20 cellular contexts compared by ENCODE assay signal in genomic region chr1:231602675-231602984, GRCh38. TPM values are rescaled to one million over a fixed set of nuclear protein-coding genes. Genes with fewer than 3 reads are reported as not detected.
DNase-seq lines count a peak whose midpoint lies in the region; ATAC-seq, FAIRE-seq and TF ChIP-seq lines count a peak whose summit lies in the region.
"Had no signal": no experiment of that assay in that cellular context is flagged by ENCODE, and none has a peak within 500 bp of the region (broad histone marks: within the 10 kb centered on the region; RNA-seq: fewer than 3 reads in every experiment).

No MANE protein-coding gene starts in this region.

- H3K4me3 Mint-ChIP-seq in CD8-positive, alpha-beta T cell = peak overlapping the region; percentile 8
- H3K4me3 Mint-ChIP-seq in MCF 10A (ENCODE audit: unreplicated experiment) = no peak overlapping the region

- peaks cover 3% of the 10 kb centered on the region for H3K36me3 Mint-ChIP-seq in CD8-positive, alpha-beta T cell
- no peaks in the 10 kb centered on the region for H3K36me3 Mint-ChIP-seq in MCF 10A (ENCODE audit: insufficient read depth, unreplicated experiment)
- H3K36me3 Mint-ChIP-seq: CD14-positive monocyte had no signal

- H2AFZ ChIP-seq in endothelial cell of umbilical vein (ENCODE audit: low read depth, low read length) = no peak overlapping the region

- peaks cover 8% of the 10 kb centered on the region for H3K4me1 Mint-ChIP-seq in CD8-positive, alpha-beta T cell (ENCODE audit: low read depth)
- H3K4me1 Mint-ChIP-seq in MCF 10A (ENCODE audit: insufficient read depth, unreplicated experiment) = peaks cover 12% of the 10 kb centered on the region

- no peak overlapping the region for H3K9ac ChIP-seq in endothelial cell of umbilical vein (replicated peaks; ENCODE audit: extremely low read depth, insufficient read depth, low read length)

- no peaks in the 10 kb centered on the region for H3K9me3 ChIP-seq in CD8-positive, alpha-beta T cell (ENCODE audit: low read length)
- H3K9me3 ChIP-seq in endothelial cell of umbilical vein (replicated peaks; ENCODE audit: control insufficient read depth, insufficient read depth, low read length) = no peaks in the 10 kb centered on the region
- H3K9me3 ChIP-seq: SJCRH30 had no signal

- no peaks in the 10 kb centered on the region for H3K79me2 ChIP-seq in endothelial cell of umbilical vein (ENCODE audit: control insufficient read depth, insufficient read depth, low read length)

- no peak overlapping the region for H3K4me3 ChIP-seq in CD8-positive, alpha-beta T cell (ENCODE audit: low read depth, low read length)
- H3K4me3 ChIP-seq in LNCaP clone FGC (ENCODE audit: low read depth, low read length) (peak overlapping the region; percentile 16; the same call in 1 of the 2 replicates), endothelial cell of umbilical vein (replicated peaks in 1 of 3; ENCODE audit: insufficient read depth in 1 of 3, low read depth in 1 of 3, low read length in 3 of 3) (no peak overlapping the region)
- H3K4me3 ChIP-seq: GM12878, SJCRH30 had no signal

- intact Hi-C loops in CD8-positive, alpha-beta T cell (cut with DNase I, micrococcal nuclease) = loop anchor here (5.0 kb wide), 4 partner anchors 75 to 685 kb away; partner anchors contain the start of gene TSNAX (in 1 of the 2)
- intact Hi-C loops in endothelial cell of umbilical vein (cut with micrococcal nuclease) (loop anchor here (2.0 to 10.0 kb wide), 5 partner anchors 205 to 1350 kb away; partner anchors contain the start of genes ARV1, GNPAT, NTPCR and TTC13), MCF 10A (cut with micrococcal nuclease) (loop anchor here (5.0 kb wide), 3 partner anchors 615 to 970 kb away; no protein-coding TSS in a partner anchor)

- peaks cover 4% of the 10 kb centered on the region for H3K4me1 ChIP-seq in CD8-positive, alpha-beta T cell (ENCODE audit: insufficient read depth, low read length)
- H3K4me1 ChIP-seq in endothelial cell of umbilical vein (ENCODE audit: control insufficient read depth, extremely low read depth, insufficient read depth, low read length) = peaks cover 8% of the 10 kb centered on the region

- no peaks in the 10 kb centered on the region for H3K9me3 Mint-ChIP-seq in CD8-positive, alpha-beta T cell
- no peaks in the 10 kb centered on the region for H3K9me3 Mint-ChIP-seq in MCF 10A (ENCODE audit: unreplicated experiment)
- H3K9me3 Mint-ChIP-seq: HFFc6 had no signal

- no peaks in the 10 kb centered on the region for H3K27me3 ChIP-seq in CD8-positive, alpha-beta T cell (ENCODE audit: insufficient read depth, low read length)
- H3K27me3 ChIP-seq in endothelial cell of umbilical vein (ENCODE audit: control insufficient read depth in 2 of 2, insufficient read depth in 2 of 2, low read length in 2 of 2) = peaks cover 2 to 4% of the 10 kb centered on the region in 2 experiments
- H3K27me3 ChIP-seq: SJCRH30 had no signal

- POLR2A ChIA-PET in CD8-positive, alpha-beta T cell (lab: Charles Lee) = no interaction called here
- POLR2A ChIA-PET in endothelial cell of umbilical vein (lab: Charles Lee) (no interaction called here), MCF 10A (lab: Yijun Ruan, JAX) (interaction anchor here (0.8 to 3.9 kb wide), 2 partner anchors 244 to 249 kb away, joined by 3 to 22 read pairs; no protein-coding TSS in a partner anchor)

- H3K4me2 ChIP-seq in endothelial cell of umbilical vein (ENCODE audit: insufficient read depth, low read length) = peak overlapping the region; percentile 7

- H3K27ac Mint-ChIP-seq in CD8-positive, alpha-beta T cell = no peak overlapping the region
- H3K27ac Mint-ChIP-seq in MCF 10A (ENCODE audit: low read depth, unreplicated experiment) = no peak overlapping the region
- H3K27ac Mint-ChIP-seq: HFFc6 had no signal

- no peaks in the 10 kb centered on the region for H3K36me3 ChIP-seq in CD8-positive, alpha-beta T cell (ENCODE audit: insufficient read depth, low read length)
- no peaks in the 10 kb centered on the region for H3K36me3 ChIP-seq in endothelial cell of umbilical vein (ENCODE audit: control insufficient read depth in 2 of 2, extremely low read depth in 1 of 2, insufficient read depth in 2 of 2, low read length in 2 of 2)
- H3K36me3 ChIP-seq: SJCRH30 had no signal

- H3K27me3 Mint-ChIP-seq in CD8-positive, alpha-beta T cell (ENCODE audit: low read depth) = no peaks in the 10 kb centered on the region
- H3K27me3 Mint-ChIP-seq in MCF 10A (ENCODE audit: insufficient read depth, unreplicated experiment) = peaks cover 21% of the 10 kb centered on the region

- dilution Hi-C loops in endothelial cell of umbilical vein (cut with MboI; ENCODE audit: extremely low pct_ligation_motif_present, low sequenced_read_pairs) = no loop called here

- H3K27ac ChIP-seq in 22Rv1 (peak overlapping the region; percentile 69), endothelial cell of umbilical vein (ENCODE audit: insufficient read depth, low read depth, low read length) (no peak overlapping the region)
- H3K27ac ChIP-seq in CD8-positive, alpha-beta T cell (ENCODE audit: low read depth, low read length) = no peak overlapping the region
- H3K27ac ChIP-seq: SJCRH30 had no signal

- no peaks in the 10 kb centered on the region for H4K20me1 ChIP-seq in endothelial cell of umbilical vein (replicated peaks; ENCODE audit: control insufficient read depth, extremely low read depth, insufficient read depth, low read length)

- CTCF ChIA-PET in CD8-positive, alpha-beta T cell (lab: Charles Lee) = interaction anchor here (0.8 to 4.0 kb wide), 8 partner anchors 9 to 286 kb away, joined by 3 to 12 read pairs (median 4); no protein-coding TSS in a partner anchor
- CTCF ChIA-PET in endothelial cell of umbilical vein (lab: Charles Lee) = interaction anchor here (0.8 to 1.7 kb wide), 6 partner anchors 18 to 549 kb away, joined by 3 to 12 read pairs (median 4); partner anchors contain the start of genes EXOC8 and SPRTN
- CTCF ChIA-PET in MCF 10A (lab: Yijun Ruan, JAX) = interaction anchor here (0.6 to 10.5 kb wide), 11 partner anchors 9 to 1069 kb away, joined by 3 to 87 read pairs (median 4); no protein-coding TSS in a partner anchor

- FAIRE-seq in endothelial cell of umbilical vein (lab: Jason Lieb, UNC) = no peak
- FAIRE-seq: GM12878, GM19239, H1 had no signal

- DNase-seq in CD8-positive, alpha-beta T cell = no peak
- DNase-seq in LNCaP clone FGC (ENCODE audit: low read depth) = no peak
- no peak for DNase-seq in endothelial cell of umbilical vein (ENCODE audit: low read depth, low spot score)
- DNase-seq in superior temporal gyrus (ENCODE audit: extremely low spot score) = no peak
- DNase-seq in MCF 10A (ENCODE audit: unreplicated experiment) = no peak
- no peak for DNase-seq in AG08396 (ENCODE audit: low spot score)
- DNase-seq: AML-193, EL, HFFc6, KBM-7, NCI-H1417 treated with DMSO at 0.1 percent for 48 hours, NCI-H187 treated with DMSO at 0.1 percent for 48 hours, NCI-H2227 treated with DMSO at 0.1 percent for 48 hours, NCI-H510A treated with DMSO at 0.1 percent for 48 hours, SJCRH30 had no signal

- no peak for TF ChIP-seq CTCF in 22Rv1 (IDR thresholded peaks at IDR 0.05)
- no peak for TF ChIP-seq CTCF in CD8-positive, alpha-beta T cell (IDR thresholded peaks at IDR 0.05)
- no peak for TF ChIP-seq CTCF in LNCaP clone FGC (IDR thresholded peaks at IDR 0.05; ENCODE audit: control insufficient read depth, extremely low read depth, insufficient read depth)
- TF ChIP-seq CTCF in endothelial cell of umbilical vein (IDR thresholded peaks at IDR 0.05; ENCODE audit: extremely low read depth in 1 of 2, insufficient read depth in 1 of 2, low read depth in 1 of 2, low read length in 2 of 2) = no peak
- no peak for TF ChIP-seq CTCF in MCF 10A (IDR thresholded peaks at IDR 0.05; ENCODE audit: unreplicated experiment)

- ATAC-seq in CD8-positive, alpha-beta T cell = no peak
- ATAC-seq: GM12878 had no signal

- TF ChIP-seq POLR2A in endothelial cell of umbilical vein (IDR thresholded peaks at IDR 0.05; ENCODE audit: low read depth, low read length) = no peak

- BruUV-seq in endothelial cell of umbilical vein (replicated peaks; lab: Mats Ljungman, UMichigan) (no TSS peak), MCF 10A (replicated peaks; lab: Mats Ljungman, UMichigan) (no TSS peak)

- no peaks in the 10 kb centered on the region for H3K9me1 ChIP-seq in endothelial cell of umbilical vein (replicated peaks; ENCODE audit: control insufficient read depth, extremely low read depth, insufficient read depth, low read length)

TF ChIP-seq in endothelial cell of umbilical vein, 7 proteins besides CTCF, POLR2A, EP300 and RAD21:
- no peak for TF ChIP-seq MAX (IDR thresholded peaks at IDR 0.05; ENCODE audit: insufficient read depth, insufficient read length)
- no peak for TF ChIP-seq JUN (IDR thresholded peaks at IDR 0.05; ENCODE audit: borderline replicate concordance, insufficient read depth, insufficient read length, low read depth)
- no peak for TF ChIP-seq POLR2AphosphoS5 (IDR thresholded peaks at IDR 0.05; ENCODE audit: insufficient read depth, low read depth, low read length)
- TF ChIP-seq FOS (IDR thresholded peaks at IDR 0.05; ENCODE audit: borderline replicate concordance, insufficient read depth, low read length) = no peak
- TF ChIP-seq MYC (IDR thresholded peaks at IDR 0.05; ENCODE audit: low read depth, low read length) = no peak
- no peak for TF ChIP-seq EZH2 (IDR thresholded peaks at IDR 0.05; ENCODE audit: borderline replicate concordance, low read depth, low read length, severe bottlenecking)
- TF ChIP-seq GATA2 (IDR thresholded peaks at IDR 0.05; ENCODE audit: insufficient read depth, insufficient read length, low read depth, low read length) = no peak

RNA-seq across cellular contexts. Expression of gene DISC1, which starts 24.0 kb away (rescaled TPM):
- 10 to 100 TPM in 1 of 2 experiments, 1 to 10 TPM in 1; 9.6 to 10.1 TPM for total RNA-seq in CD8-positive, alpha-beta T cell
- 12.8 and 14.7 TPM in 2 replicates for total RNA-seq in endothelial cell of umbilical vein
- polyA plus RNA-seq in endothelial cell of umbilical vein = 3.1 and 3.3 TPM in 2 replicates
- 3.1 TPM in 2 replicates for polyA plus RNA-seq in endothelial cell of umbilical vein (2011; cell fraction: cytosol; rRNA removed)
- polyA plus RNA-seq in endothelial cell of umbilical vein (2011; cell fraction: nucleus; rRNA removed) = 10.4 and 11.1 TPM in 2 replicates
- 2.6 and 2.7 TPM in 2 replicates for polyA plus RNA-seq in endothelial cell of umbilical vein (2012)
- polyA minus RNA-seq in endothelial cell of umbilical vein = 17.3 and 23.6 TPM in 2 replicates
- polyA minus RNA-seq in endothelial cell of umbilical vein (2011; cell fraction: cytosol; rRNA and poly(A)+ RNA removed) = not detected
- 63.5 and 66.6 TPM in 2 replicates for polyA minus RNA-seq in endothelial cell of umbilical vein (2011; cell fraction: nucleus; rRNA and poly(A)+ RNA removed)
- total RNA-seq in MCF 10A (2022) = 1.7 and 2.1 TPM in 2 replicates
